Comparison of ENCODE assay signal across 19 cellular contexts in genomic region chr10:47087667-47088066, GRCh38.
A peak's percentile ranks its signal among the peaks of the same experiment; 100 is the strongest.
DNase-seq lines count a peak whose midpoint lies in the region; ATAC-seq and TF ChIP-seq lines count a peak whose summit lies in the region.
"Had no signal": no experiment of that assay in that cellular context is flagged by ENCODE, and none has a peak within 500 bp of the region (broad histone marks: within the 10 kb centered on the region; RNA-seq: fewer than 3 reads in every experiment).

No MANE protein-coding gene starts in this region.

- H3K36me3 ChIP-seq in KMS-11 (ENCODE audit: insufficient read depth), result no peaks in the 10 kb centered on the region

- no peaks in the 10 kb centered on the region for H3K27me3 Mint-ChIP-seq in stimulated activated naive CD8-positive, alpha-beta T cell treated with anti-CD3 and anti-CD28 coated beads, Interleukin-15, amount 100 ng/mL, for 72 hours
- H3K27me3 Mint-ChIP-seq: IgD-negative memory B cell had no signal

- no peak for DNase-seq in stimulated activated naive CD8-positive, alpha-beta T cell treated with anti-CD3 and anti-CD28 coated beads, Interleukin-15, amount 100 ng/mL, for 72 hours
- DNase-seq in stimulated activated naive CD8-positive, alpha-beta T cell treated with anti-CD3 and anti-CD28 coated beads, Interleukin-15, Interleukin-2, amounts not matched to agents 100 U/mL and 50 U/mL, for 24 hours, result no peak
- DNase-seq in iPS-NIHi7 (ENCODE audit: extremely low spot score), result peak; percentile 26
- DNase-seq in ureter (ENCODE audit: low spot score), result no peak
- DNase-seq in NCI-H2171 (lab: John Stamatoyannopoulos, UW), result no peak
- no peak for DNase-seq in NCI-H1048 (lab: John Stamatoyannopoulos, UW)
- DNase-seq: AML-193, NCI-H1092 treated with DMSO at 0.1 percent for 48 hours, NCI-H1694, NCI-H2107, NCI-H446, NCI-H774, Right ventricle myocardium superior, SK-N-SH had no signal

- H3K4me1 ChIP-seq in KMS-11 (ENCODE audit: low read depth, poor library complexity, severe bottlenecking), result peaks cover 11% of the 10 kb centered on the region

- H3K79me2 ChIP-seq in KMS-11 (ENCODE audit: insufficient read depth, low read depth), result no peaks in the 10 kb centered on the region

- no peak overlapping the region for H3K4me3 Mint-ChIP-seq in stimulated activated naive CD8-positive, alpha-beta T cell treated with anti-CD3 and anti-CD28 coated beads, Interleukin-15, amount 100 ng/mL, for 72 hours
- H3K4me3 Mint-ChIP-seq: IgD-negative memory B cell had no signal

- H4K20me1 ChIP-seq in KMS-11 (ENCODE audit: insufficient read depth), result no peaks in the 10 kb centered on the region

- no peak for TF ChIP-seq CTCF in KMS-11 (conservative IDR thresholded peaks at IDR 0.05; ENCODE audit: low read depth, low read length)

- peak overlapping the region; percentile 27; the same call in 1 of the 2 replicates for H3K4me2 ChIP-seq in KMS-11
- H3K4me2 ChIP-seq: SK-N-SH had no signal

- peak overlapping the region; percentile 11 to 45 for H3K27ac Mint-ChIP-seq in stimulated activated naive CD8-positive, alpha-beta T cell treated with anti-CD3 and anti-CD28 coated beads, Interleukin-15, amount 100 ng/mL, for 72 hours
- H3K27ac Mint-ChIP-seq: IgD-negative memory B cell had no signal

- no peak overlapping the region for H2AFZ ChIP-seq in KMS-11 (ENCODE audit: low read depth)

- H3K9me3 Mint-ChIP-seq in stimulated activated naive CD8-positive, alpha-beta T cell treated with anti-CD3 and anti-CD28 coated beads, Interleukin-15, amount 100 ng/mL, for 72 hours, result no peaks in the 10 kb centered on the region
- H3K9me3 Mint-ChIP-seq: IgD-negative memory B cell had no signal

- no peaks in the 10 kb centered on the region for H3K27me3 ChIP-seq in KMS-11 (ENCODE audit: insufficient read depth, low read depth)

- H3K4me1 Mint-ChIP-seq in stimulated activated naive CD8-positive, alpha-beta T cell treated with anti-CD3 and anti-CD28 coated beads, Interleukin-15, amount 100 ng/mL, for 72 hours, result peaks cover 12% of the 10 kb centered on the region
- H3K4me1 Mint-ChIP-seq: IgD-negative memory B cell had no signal

- H3K9ac ChIP-seq in KMS-11, result no peak overlapping the region
- H3K9ac ChIP-seq: SK-N-SH had no signal

- no peak overlapping the region; the same call in 1 of the 2 replicates for H3K27ac ChIP-seq in KMS-11

- H3K4me3 ChIP-seq in KMS-11 (IDR thresholded peaks at IDR 0.05; ENCODE audit: insufficient read depth, low read depth, low read length), result no peak overlapping the region
- H3K4me3 ChIP-seq: GM12878 had no signal

- no peak for ATAC-seq in stimulated activated naive CD8-positive, alpha-beta T cell treated with anti-CD3 and anti-CD28 coated beads, Interleukin-15, amount 100 ng/mL, for 72 hours
- no peak for ATAC-seq in stimulated activated naive CD8-positive, alpha-beta T cell treated with anti-CD3 and anti-CD28 coated beads, Interleukin-15, Interleukin-2, amounts not matched to agents 100 U/mL and 50 U/mL, for 24 hours
- ATAC-seq in GM19467 (IDR thresholded peaks at IDR 0.05; ENCODE audit: unreplicated experiment), result no peak
- ATAC-seq: GM12878, HCT116 had no signal
